8 cellular contexts compared by ENCODE assay signal in the genomic region with DNA sequence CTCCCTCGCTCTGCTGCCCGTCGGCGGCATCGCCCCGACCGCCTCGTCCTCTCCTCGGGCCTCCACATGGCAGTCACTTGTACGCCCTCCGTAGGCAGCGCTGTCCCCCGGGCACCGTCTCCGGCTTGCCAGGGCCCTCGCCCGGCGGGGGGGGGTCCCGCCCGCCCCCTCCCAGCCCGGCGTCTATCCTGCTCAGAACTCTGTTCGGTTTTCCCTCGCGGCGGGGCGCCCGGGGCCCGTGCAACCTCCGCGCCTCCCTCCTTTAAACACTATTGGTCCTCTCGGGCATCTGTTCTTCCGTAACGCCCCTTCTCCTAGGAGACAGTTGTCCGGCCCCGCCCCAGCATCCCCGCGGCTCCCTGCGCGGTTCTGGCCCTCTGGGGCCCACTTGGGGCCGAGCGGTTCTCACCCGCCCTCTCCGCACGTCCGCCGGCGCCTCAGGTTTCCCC. TPM values are rescaled to one million over a fixed set of nuclear protein-coding genes. Genes with fewer than 3 reads are reported as not detected.
DNase-seq lines count a peak whose midpoint lies in the region; ATAC-seq and TF ChIP-seq lines count a peak whose summit lies in the region.

No MANE protein-coding gene starts in this region.

- WGBS in esophagus muscularis mucosa, result 0% methylated on average over 8 of the region's 48 CpGs

- H3K27me3 Mint-ChIP-seq in Caco-2 (ENCODE audit: insufficient read depth, unreplicated experiment) (peaks cover 3% of the 10 kb centered on the region), naive B cell (peaks cover 0 to 5% (median 0%) of the 10 kb centered on the region in 3 donors)

- H3K4me3 ChIP-seq in Caco-2 (ENCODE audit: low read depth, low read length) (peak overlapping the region; percentile 93), esophagus muscularis mucosa (peak overlapping the region; percentile 87 to 93 (median 90))

- POLR2A ChIA-PET in Caco-2 (lab: Charles Lee), result interaction anchor here (0.5 kb wide), 1 partner anchor 15 kb away, joined by 10 read pairs; no protein-coding TSS in a partner anchor

- H3K36me3 Mint-ChIP-seq in Caco-2 (ENCODE audit: insufficient read depth, unreplicated experiment), result peaks cover 34% of the 10 kb centered on the region
- peaks cover 0 to 9% of the 10 kb centered on the region in 2 donors for H3K36me3 Mint-ChIP-seq in naive B cell

- CTCF ChIA-PET in Caco-2 (lab: Charles Lee), result no interaction called here

- H3K9me3 Mint-ChIP-seq in Caco-2 (ENCODE audit: unreplicated experiment) (no peaks in the 10 kb centered on the region), naive B cell (no peaks in the 10 kb centered on the region)

- TF ChIP-seq EP300 in esophagus muscularis mucosa (IDR thresholded peaks at IDR 0.05), result no peak

- H3K27ac ChIP-seq in esophagus muscularis mucosa (replicated peaks in 1 of 4), result peak overlapping the region; percentile 84 to 95 (median 92)

- peak overlapping the region; percentile 94 for H3K27ac Mint-ChIP-seq in Caco-2 (ENCODE audit: unreplicated experiment)
- H3K27ac Mint-ChIP-seq in naive B cell, result peak overlapping the region; percentile 91 to 97 (median 94)

- intact Hi-C loops in Caco-2 (cut with micrococcal nuclease; ENCODE audit: unreplicated experiment) (loop anchor here (2.0 to 5.0 kb wide), 3 partner anchors 48 to 159 kb away; partner anchors contain the start of gene GLE1), esophagus muscularis mucosa (cut with DNase I) (no loop called here)

- H3K4me1 Mint-ChIP-seq in Caco-2 (ENCODE audit: low read depth, unreplicated experiment), result peaks cover 7% of the 10 kb centered on the region
- peaks cover 12 to 20% (median 16%) of the 10 kb centered on the region in 3 donors for H3K4me1 Mint-ChIP-seq in naive B cell

- H3K27me3 ChIP-seq in Caco-2 (replicated peaks; ENCODE audit: control insufficient read depth, insufficient read depth, low read length) (no peaks in the 10 kb centered on the region), esophagus muscularis mucosa (no peaks in the 10 kb centered on the region)

- no peak for TF ChIP-seq POLR2A in esophagus muscularis mucosa (IDR thresholded peaks at IDR 0.05; ENCODE audit: low read depth)

- TF ChIP-seq CTCF in Caco-2 (IDR thresholded peaks at IDR 0.05; ENCODE audit: insufficient read depth in 1 of 2, low read depth in 1 of 2, low read length in 1 of 2, severe bottlenecking in 1 of 2, unreplicated experiment in 1 of 2) (peak in 1 of 2 experiments; percentile 8), esophagus muscularis mucosa (IDR thresholded peaks at IDR 0.05) (no peak)

- H3K9me3 ChIP-seq in Caco-2 (no peaks in the 10 kb centered on the region), esophagus muscularis mucosa (no peaks in the 10 kb centered on the region)

- ATAC-seq in GM21381 (IDR thresholded peaks at IDR 0.05; ENCODE audit: unreplicated experiment) (peak; percentile 50), naive B cell (ENCODE audit: low read depth in 2 of 2) (peak; percentile 41)

- H3K36me3 ChIP-seq in Caco-2 (ENCODE audit: control insufficient read depth, insufficient read depth, low read length), result no peaks in the 10 kb centered on the region
- peaks cover 18 to 27% (median 19%) of the 10 kb centered on the region in 4 donors for H3K36me3 ChIP-seq in esophagus muscularis mucosa

- no TSS peak for BruUV-seq in Caco-2 (replicated peaks; lab: Mats Ljungman, UMichigan)

- peak; percentile 73 to 74 for DNase-seq in Caco-2
- DNase-seq in HUDEP-2 (lab: John Stamatoyannopoulos, UW; ENCODE audit: unreplicated experiment in 76 of 76), result peak in 71 of 76 experiments; percentile 19 to 85 (median 61)
- peak; percentile 72 for DNase-seq in OCI-M1 (lab: John Stamatoyannopoulos, UW)
- peak; percentile 71 for DNase-seq in activated T-cell treated with anti-CD3 and anti-CD28 coated beads, Interleukin-2, amount 50 U/mL, for 1 hour
- DNase-seq in esophagus muscularis mucosa (ENCODE audit: extremely low spot score), result no peak
- DNase-seq in naive B cell, result peak; percentile 60
- peak; percentile 54 to 59 for DNase-seq in stimulated activated CD8-positive, alpha-beta memory T cell treated with anti-CD3 and anti-CD28 coated beads, Interleukin-7, amount 100 ng/mL, for 48 hours (ENCODE audit: extremely low read depth in 1 of 2, low read depth in 1 of 2)

- H3K4me1 ChIP-seq in Caco-2 (0 out of 2 replicates have a peak, but pooled peaks cover 6% of the 10 kb centered on the region), esophagus muscularis mucosa (peaks cover 14 to 20% (median 17%) of the 10 kb centered on the region in 4 donors)

- H3K4me3 Mint-ChIP-seq in Caco-2 (ENCODE audit: unreplicated experiment), result peak overlapping the region; percentile 100
- peak overlapping the region; percentile 90 to 98 (median 94) for H3K4me3 Mint-ChIP-seq in naive B cell

RNA-seq across cellular contexts. Expression of gene ODF2, which starts 0.8 kb away (rescaled TPM):
- total RNA-seq in Caco-2 (2022), result 34.6 and 34.9 TPM in 2 replicates
- 10 to 100 TPM; 18.1 to 34.3 (median 23.0) TPM for total RNA-seq in esophagus muscularis mucosa
- polyA plus RNA-seq in naive B cell (ENCODE audit: low read depth in 6 of 6), result 10 to 100 TPM; 11.2 to 29.9 (median 18.4) TPM

RNA-seq across cellular contexts. Expression of gene CERCAM, which starts 36.0 kb away (rescaled TPM):
- 12.3 and 18.7 TPM in 2 replicates for total RNA-seq in Caco-2 (2022)
- 10 to 100 TPM; 21.7 to 31.0 (median 27.5) TPM for total RNA-seq in esophagus muscularis mucosa
- polyA plus RNA-seq in naive B cell (ENCODE audit: low read depth in 6 of 6), result under 1 TPM in 5 of 6 donors, not detected in 1; 0.31 to 0.71 (median 0.37) TPM

RNA-seq across cellular contexts. Expression of gene GLE1, which starts 47.9 kb away (rescaled TPM):
- 30.4 and 30.8 TPM in 2 replicates for total RNA-seq in Caco-2 (2022)
- total RNA-seq in esophagus muscularis mucosa, result 10 to 100 TPM; 18.3 to 27.8 (median 20.5) TPM
- 10 to 100 TPM; 18.8 to 34.3 (median 28.5) TPM for polyA plus RNA-seq in naive B cell (ENCODE audit: low read depth in 6 of 6)
